Comparison of ENCODE assay signal across 17 cellular contexts in genomic region chr5:81969912-81970311, GRCh38. TPM values are rescaled to one million over a fixed set of nuclear protein-coding genes. Genes with fewer than 3 reads are reported as not detected.
DNase-seq lines count a peak whose midpoint lies in the region; TF ChIP-seq lines count a peak whose summit lies in the region.
"Had no signal": no experiment of that assay in that cellular context is flagged by ENCODE, and none has a peak within 500 bp of the region (broad histone marks: within the 10 kb centered on the region; RNA-seq: fewer than 3 reads in every experiment).

No MANE protein-coding gene starts in this region.

- no peak overlapping the region for H3K9ac ChIP-seq in Loucy (ENCODE audit: low read depth, low read length, poor library complexity, severe bottlenecking)
- H3K9ac ChIP-seq in mesendoderm (ENCODE audit: low read length), result no peak overlapping the region
- H3K9ac ChIP-seq in endodermal cell (ENCODE audit: extremely low read depth, low read length, poor library complexity, severe bottlenecking), result no peak overlapping the region

- peaks cover 0 to 2% of the 10 kb centered on the region in 2 donors for H3K36me3 Mint-ChIP-seq in CD14-positive monocyte
- no peaks in the 10 kb centered on the region for H3K36me3 Mint-ChIP-seq in endodermal cell (ENCODE audit: low read depth)

- no peak overlapping the region for H2BK120ac ChIP-seq in mesendoderm (ENCODE audit: low read depth, low read length)

- H3K4me2 ChIP-seq in Loucy (ENCODE audit: low read depth, low read length, poor library complexity, severe bottlenecking) (no peak overlapping the region), mesendoderm (ENCODE audit: low read length) (no peak overlapping the region)

- H3K9me3 Mint-ChIP-seq in CD14-positive monocyte (no peaks in the 10 kb centered on the region), endodermal cell (peaks cover 1% of the 10 kb centered on the region)
- H3K9me3 Mint-ChIP-seq: stimulated activated naive CD8-positive, alpha-beta T cell treated with anti-CD3 and anti-CD28 coated beads, Interleukin-15, amount 100 ng/mL, for 72 hours had no signal

- no peak overlapping the region for H3K23ac ChIP-seq in mesendoderm (ENCODE audit: low read length)

- H3K27ac ChIP-seq in 22Rv1, result peak overlapping the region; percentile 86; the same call in 1 of the 2 replicates
- no peak overlapping the region for H3K27ac ChIP-seq in ACC112 (ENCODE audit: low read depth, low read length)
- H3K27ac ChIP-seq in mesendoderm (ENCODE audit: low read depth, low read length), result no peak overlapping the region
- no peak overlapping the region for H3K27ac ChIP-seq in endodermal cell (ENCODE audit: low read depth, low read length)

- no peak overlapping the region for H2AK5ac ChIP-seq in mesendoderm (ENCODE audit: low read length)

- no peaks in the 10 kb centered on the region for H3K9me3 ChIP-seq in Loucy (ENCODE audit: insufficient read depth, low read depth, low read length)
- H3K9me3 ChIP-seq in endodermal cell (ENCODE audit: control insufficient read depth, low read length), result no peaks in the 10 kb centered on the region
- H3K9me3 ChIP-seq: BE2C, transverse colon had no signal

- no peak overlapping the region for H4K5ac ChIP-seq in mesendoderm (ENCODE audit: low read length)

- H3K18ac ChIP-seq in mesendoderm (ENCODE audit: low read length), result peak overlapping the region; percentile 30

- no peaks in the 10 kb centered on the region for H3K9me2 ChIP-seq in Loucy (replicated peaks; ENCODE audit: low read depth, low read length)

- H4K20me1 ChIP-seq in Loucy (ENCODE audit: insufficient read depth, low read length, poor library complexity, severe bottlenecking), result no peaks in the 10 kb centered on the region

- H3K4me1 Mint-ChIP-seq in CD14-positive monocyte (peaks cover 26% of the 10 kb centered on the region), endodermal cell (peaks cover 42% of the 10 kb centered on the region)

- H3K79me2 ChIP-seq in ACC112 (ENCODE audit: control insufficient read depth, insufficient read depth, low read length, unreplicated experiment) (peaks cover 10% of the 10 kb centered on the region), Loucy (ENCODE audit: insufficient read depth, low read length) (peaks cover 27% of the 10 kb centered on the region), mesendoderm (ENCODE audit: control insufficient read depth, insufficient read depth, low read length) (no peaks in the 10 kb centered on the region)

- H3K36me3 ChIP-seq in ACC112 (ENCODE audit: insufficient read depth, low read length) (no peaks in the 10 kb centered on the region), Loucy (ENCODE audit: insufficient read depth, low read length) (no peaks in the 10 kb centered on the region), mesendoderm (ENCODE audit: control insufficient read depth, insufficient read depth, low read length) (no peaks in the 10 kb centered on the region), endodermal cell (ENCODE audit: control insufficient read depth, insufficient read depth, low read length) (no peaks in the 10 kb centered on the region)
- H3K36me3 ChIP-seq: BE2C, transverse colon had no signal

- no peak overlapping the region for H2BK5ac ChIP-seq in mesendoderm (ENCODE audit: low read length)

- H3K56ac ChIP-seq in mesendoderm (ENCODE audit: low read length), result peak overlapping the region; percentile 17

- H3K27ac Mint-ChIP-seq in CD14-positive monocyte (no peak overlapping the region), endodermal cell (no peak overlapping the region)
- H3K27ac Mint-ChIP-seq: stimulated activated naive CD8-positive, alpha-beta T cell treated with anti-CD3 and anti-CD28 coated beads, Interleukin-15, amount 100 ng/mL, for 72 hours had no signal

- peak overlapping the region; percentile 52 for H3K4ac ChIP-seq in mesendoderm (ENCODE audit: low read depth, low read length)

- H4K8ac ChIP-seq in mesendoderm (ENCODE audit: low read depth, low read length), result no peak overlapping the region

- peak overlapping the region; percentile 23 for H2BK15ac ChIP-seq in mesendoderm (replicated peaks; ENCODE audit: low read depth)

- no peaks in the 10 kb centered on the region for H3F3A ChIP-seq in Loucy (ENCODE audit: low read depth)

- H3K4me3 Mint-ChIP-seq in CD14-positive monocyte, result no peak overlapping the region
- no peak overlapping the region for H3K4me3 Mint-ChIP-seq in endodermal cell
- H3K4me3 Mint-ChIP-seq: stimulated activated naive CD8-positive, alpha-beta T cell treated with anti-CD3 and anti-CD28 coated beads, Interleukin-15, amount 100 ng/mL, for 72 hours had no signal

- H3K79me1 ChIP-seq in mesendoderm (ENCODE audit: low read length), result no peaks in the 10 kb centered on the region

- intact Hi-C loops in CD14-positive monocyte (cut with micrococcal nuclease), result loop anchor here (2.0 to 10.0 kb wide), 4 partner anchors 115 to 465 kb away; partner anchors contain the start of gene SSBP2 (in 2 of the 2)

- H3K4me1 ChIP-seq in ACC112 (ENCODE audit: control insufficient read depth, insufficient read depth, low read length, unreplicated experiment) (peaks cover 12% of the 10 kb centered on the region), Loucy (ENCODE audit: insufficient read depth, low read length, poor library complexity, severe bottlenecking) (peaks cover 41% of the 10 kb centered on the region), mesendoderm (ENCODE audit: control insufficient read depth, low read depth, low read length) (no peaks in the 10 kb centered on the region), endodermal cell (ENCODE audit: control insufficient read depth, insufficient read depth, low read length) (peaks cover 7% of the 10 kb centered on the region)
- H3K4me1 ChIP-seq: BE2C had no signal

- peaks cover 0 to 3% (median 0%) of the 10 kb centered on the region in 3 donors for H3K27me3 Mint-ChIP-seq in CD14-positive monocyte (ENCODE audit: low read depth in 3 of 3)
- H3K27me3 Mint-ChIP-seq in endodermal cell (ENCODE audit: insufficient read depth), result no peaks in the 10 kb centered on the region
- H3K27me3 Mint-ChIP-seq: stimulated activated naive CD8-positive, alpha-beta T cell treated with anti-CD3 and anti-CD28 coated beads, Interleukin-15, amount 100 ng/mL, for 72 hours had no signal

- DNase-seq in mesendoderm, result no peak
- no peak for DNase-seq in CD14-positive monocyte (ENCODE audit: low spot score)
- DNase-seq in endodermal cell, result no peak
- DNase-seq in stimulated activated CD4-positive, alpha-beta T cell treated with anti-CD3 and anti-CD28 coated beads, Interleukin-12 subunit alpha, Interleukin-12 subunit beta, amount 100 ng/mL, for 4 hours, result no peak
- DNase-seq: activated CD4-positive, alpha-beta T cell treated with anti-CD3 and anti-CD28 coated beads, Interleukin-2, amount 50 U/mL, for 48 hours; activated T-cell treated with anti-CD3 and anti-CD28 coated beads, Interleukin-2, amount 50 U/mL, for 48 hours; BE2C; NCI-H187 treated with DMSO at 0.1 percent for 48 hours; NCI-H748 treated with DMSO at 0.1 percent for 48 hours; SHP77 treated with DMSO at 0.1 percent for 48 hours; stimulated activated CD4-positive, alpha-beta T cell treated with anti-CD3 and anti-CD28 coated beads, Interleukin-4, amount 100 ng/mL, for 1 hour; stimulated activated naive CD8-positive, alpha-beta T cell treated with anti-CD3 and anti-CD28 coated beads, Interleukin-15, amount 100 ng/mL, for 72 hours; transverse colon had no signal

- WGBS in mesendoderm (ENCODE audit: extremely low coverage, insufficient coverage, low lambda C conversion rate), result no CpG with 5 or more reads among the region's 2 CpGs
- WGBS in endodermal cell (ENCODE audit: insufficient coverage in 1 of 2, insufficient read length in 1 of 2), 2 experiments, result 93 to 100% methylated on average over 1 to 2 of the region's 2 CpGs

- H3K27me3 ChIP-seq in ACC112 (ENCODE audit: insufficient read depth, low read length), result no peaks in the 10 kb centered on the region
- H3K27me3 ChIP-seq in Loucy (ENCODE audit: insufficient read depth, low read length, poor library complexity, severe bottlenecking), result no peaks in the 10 kb centered on the region
- no peaks in the 10 kb centered on the region for H3K27me3 ChIP-seq in mesendoderm (ENCODE audit: insufficient read depth, low read length, poor library complexity)
- H3K27me3 ChIP-seq in endodermal cell (ENCODE audit: control insufficient read depth, insufficient read depth, low read length, poor library complexity, severe bottlenecking), result no peaks in the 10 kb centered on the region
- H3K27me3 ChIP-seq: BE2C, transverse colon had no signal

- no peak overlapping the region for H3K4me3 ChIP-seq in ACC112 (ENCODE audit: low read depth, low read length)
- no peak overlapping the region for H3K4me3 ChIP-seq in Loucy (ENCODE audit: low read length, poor library complexity, severe bottlenecking)
- no peak overlapping the region for H3K4me3 ChIP-seq in mesendoderm (ENCODE audit: low read length)
- H3K4me3 ChIP-seq in endodermal cell (ENCODE audit: low read length), result no peak overlapping the region
- H3K4me3 ChIP-seq: skin epidermis, transverse colon had no signal

- H2AFZ ChIP-seq in ACC112 (ENCODE audit: low read length, unreplicated experiment) (peak overlapping the region; percentile 26), Loucy (ENCODE audit: low read length) (peak overlapping the region; percentile 81)

- no peak for TF ChIP-seq CTCF in 22Rv1 (IDR thresholded peaks at IDR 0.05)
- no peak for TF ChIP-seq CTCF in Loucy (conservative IDR thresholded peaks at IDR 0.05; ENCODE audit: low read length)
- TF ChIP-seq CTCF in CD14-positive monocyte (IDR thresholded peaks at IDR 0.05), result no peak
- no peak for TF ChIP-seq CTCF in endodermal cell (conservative IDR thresholded peaks at IDR 0.05)

RNA-seq across cellular contexts. Expression of gene ATG10, which starts 1.9 kb away (rescaled TPM):
- polyA plus RNA-seq in mesendoderm (2013, experiment 1 of 2), result 7.5 TPM
- polyA plus RNA-seq in mesendoderm (2013, experiment 2 of 2), result 6.5 TPM
- 1 to 10 TPM; 5.6 to 7.9 TPM for polyA plus RNA-seq in CD14-positive monocyte
- 10 to 100 TPM; 17.9 to 22.6 TPM for total RNA-seq in endodermal cell
- 13.7 TPM for polyA plus RNA-seq in endodermal cell (2013, experiment 1 of 2)
- polyA plus RNA-seq in endodermal cell (2013, experiment 2 of 2), result 13.1 TPM
